In genomic region chr2:217920879-217921603, GRCh38 we compare ENCODE assay signal across 12 cellular contexts.
A peak's percentile ranks its signal among the peaks of the same experiment; 100 is the strongest.
DNase-seq lines count a peak whose midpoint lies in the region; ATAC-seq and TF ChIP-seq lines count a peak whose summit lies in the region.
"Had no signal": no experiment of that assay in that cellular context is flagged by ENCODE, and none has a peak within 500 bp of the region (broad histone marks: within the 10 kb centered on the region; RNA-seq: fewer than 3 reads in every experiment).

No MANE protein-coding gene starts in this region.

- no peaks in the 10 kb centered on the region for H3K4me1 Mint-ChIP-seq in stimulated activated naive CD8-positive, alpha-beta T cell treated with anti-CD3 and anti-CD28 coated beads, Interleukin-15, amount 100 ng/mL, for 72 hours

- H3K9ac ChIP-seq in HUES48 (ENCODE audit: low read depth, low read length) (no peak overlapping the region), duodenal mucosa (ENCODE audit: low read depth in 1 of 2, low read length in 2 of 2) (no peak overlapping the region), stomach smooth muscle (ENCODE audit: low read length in 2 of 2) (peak overlapping the region; percentile 84)

- intact Hi-C loops in left lung (cut with DNase I) = no loop called here

- H3K4me3 ChIP-seq in HUES48 (ENCODE audit: low read depth, low read length) (no peak overlapping the region), duodenal mucosa (ENCODE audit: low read depth in 1 of 2, low read length in 2 of 2) (no peak overlapping the region), left lung (no peak overlapping the region), stomach smooth muscle (ENCODE audit: low read length in 2 of 2) (peak overlapping the region; percentile 31 to 58)

- H3K4me3 Mint-ChIP-seq in stimulated activated naive CD8-positive, alpha-beta T cell treated with anti-CD3 and anti-CD28 coated beads, Interleukin-15, amount 100 ng/mL, for 72 hours = no peak overlapping the region
- H3K4me3 Mint-ChIP-seq: CD4-positive, CD25-positive, alpha-beta regulatory T cell had no signal

- H3K36me3 ChIP-seq in HUES48 (ENCODE audit: control insufficient read depth, insufficient read depth, low read length) = no peaks in the 10 kb centered on the region
- no peaks in the 10 kb centered on the region for H3K36me3 ChIP-seq in duodenal mucosa (ENCODE audit: control insufficient read depth in 1 of 2, insufficient read depth in 2 of 2, low read length in 2 of 2)
- no peaks in the 10 kb centered on the region for H3K36me3 ChIP-seq in left lung
- peaks cover 7 to 10% of the 10 kb centered on the region in 2 donors for H3K36me3 ChIP-seq in stomach smooth muscle (ENCODE audit: control insufficient read depth in 2 of 2, insufficient read depth in 2 of 2, low read length in 2 of 2)

- no peaks in the 10 kb centered on the region for H3K9me3 Mint-ChIP-seq in stimulated activated naive CD8-positive, alpha-beta T cell treated with anti-CD3 and anti-CD28 coated beads, Interleukin-15, amount 100 ng/mL, for 72 hours
- H3K9me3 Mint-ChIP-seq: CD4-positive, CD25-positive, alpha-beta regulatory T cell had no signal

- H3K27me3 ChIP-seq in HUES48 (ENCODE audit: control insufficient read depth, insufficient read depth, low read length) (no peaks in the 10 kb centered on the region), duodenal mucosa (ENCODE audit: control insufficient read depth in 1 of 2, insufficient read depth in 2 of 2, low read length in 2 of 2) (no peaks in the 10 kb centered on the region), left lung (no peaks in the 10 kb centered on the region), stomach smooth muscle (ENCODE audit: control insufficient read depth in 1 of 2, insufficient read depth in 2 of 2, low read length in 2 of 2) (no peaks in the 10 kb centered on the region)

- H3K27me3 Mint-ChIP-seq in stimulated activated naive CD8-positive, alpha-beta T cell treated with anti-CD3 and anti-CD28 coated beads, Interleukin-15, amount 100 ng/mL, for 72 hours = no peaks in the 10 kb centered on the region
- H3K27me3 Mint-ChIP-seq: CD4-positive, CD25-positive, alpha-beta regulatory T cell had no signal

- H3K9me3 ChIP-seq in HUES48 (ENCODE audit: control insufficient read depth, insufficient read depth, low read length) (no peaks in the 10 kb centered on the region), duodenal mucosa (ENCODE audit: control insufficient read depth in 1 of 2, low read length in 2 of 2) (no peaks in the 10 kb centered on the region), left lung (no peaks in the 10 kb centered on the region), stomach smooth muscle (ENCODE audit: control insufficient read depth in 2 of 2, low read length in 2 of 2) (no peaks in the 10 kb centered on the region)

- no peak overlapping the region for H3K27ac Mint-ChIP-seq in stimulated activated naive CD8-positive, alpha-beta T cell treated with anti-CD3 and anti-CD28 coated beads, Interleukin-15, amount 100 ng/mL, for 72 hours
- H3K27ac Mint-ChIP-seq: CD4-positive, CD25-positive, alpha-beta regulatory T cell had no signal

- H3K4me1 ChIP-seq in HUES48 (ENCODE audit: control insufficient read depth, insufficient read depth, low read length) = peaks cover 47% of the 10 kb centered on the region
- H3K4me1 ChIP-seq in duodenal mucosa (ENCODE audit: control insufficient read depth in 1 of 2, insufficient read depth in 2 of 2, low read length in 2 of 2) = peaks cover 0 to 23% of the 10 kb centered on the region in 2 donors
- H3K4me1 ChIP-seq in left lung = peaks cover 81 to 89% of the 10 kb centered on the region in 2 donors
- peaks cover 98% of the 10 kb centered on the region for H3K4me1 ChIP-seq in stomach smooth muscle (ENCODE audit: control insufficient read depth, insufficient read depth, low read length)

- peak overlapping the region; percentile 59 for H3K27ac ChIP-seq in HUES48 (ENCODE audit: low read depth, low read length)
- H3K27ac ChIP-seq in duodenal mucosa (ENCODE audit: low read depth, low read length) = peak overlapping the region; percentile 77
- peak overlapping the region; percentile 66 to 71 for H3K27ac ChIP-seq in left lung
- H3K27ac ChIP-seq in stomach smooth muscle (ENCODE audit: low read length) = peak overlapping the region; percentile 99

- DNase-seq in left lung = peak in 1 of 2 donors; percentile 72
- no peak for DNase-seq in stimulated activated naive CD8-positive, alpha-beta T cell treated with anti-CD3 and anti-CD28 coated beads, Interleukin-15, amount 100 ng/mL, for 72 hours
- DNase-seq: activated CD4-positive, alpha-beta T cell treated with anti-CD3 and anti-CD28 coated beads for 4 hours; CD4-positive, CD25-positive, alpha-beta regulatory T cell; glutamatergic neuron; NCI-H1417 treated with DMSO at 0.1 percent for 48 hours had no signal

- no peak for TF ChIP-seq CTCF in left lung (IDR thresholded peaks at IDR 0.05)

- ATAC-seq in left lung (peak; percentile 27), GM18907 (IDR thresholded peaks at IDR 0.05; ENCODE audit: unreplicated experiment) (no peak), GM18873 (IDR thresholded peaks at IDR 0.05; ENCODE audit: low FRiP score, unreplicated experiment) (no peak), GM19324 (IDR thresholded peaks at IDR 0.05; ENCODE audit: low FRiP score, unreplicated experiment) (no peak)
- no peak for ATAC-seq in stimulated activated naive CD8-positive, alpha-beta T cell treated with anti-CD3 and anti-CD28 coated beads, Interleukin-15, amount 100 ng/mL, for 72 hours

Comparison
In these comparisons a context has a peak if more than half of its experiments do, and no peak if none do; other contexts are left out.
1. H3K4me3 ChIP-seq: peak in stomach smooth muscle (2 of 2); none in HUES48 (single experiment), duodenal mucosa (0 of 2) and left lung (0 of 2).
2. H3K9ac ChIP-seq: peak in stomach smooth muscle (2 of 2); none in HUES48 (single experiment) and duodenal mucosa (0 of 2).
3. Peak in every context shown above with its lines, with median percentiles within 50 percentile points of each other: H3K27ac ChIP-seq.